In genomic region chr16:47499700-47500264, GRCh38 we compare ENCODE assay signal across 1 cellular context.
A peak's percentile ranks its signal among the peaks of the same experiment; 100 is the strongest.
TF ChIP-seq lines count a peak whose summit lies in the region.

No MANE protein-coding gene starts in this region.

TF ChIP-seq in HepG2, 621 proteins besides CTCF, POLR2A, EP300 and RAD21 (continued from another document and continues in another):
- TF ChIP-seq HMGXB3 (CRISPR knock-in tag; IDR thresholded peaks at IDR 0.05; ENCODE audit: borderline replicate concordance): peak; percentile 35; the same call in 1 of the 2 replicates
- no peak for TF ChIP-seq ZNF101 (CRISPR knock-in tag; IDR thresholded peaks at IDR 0.05; ENCODE audit: borderline replicate concordance, low read depth)
- TF ChIP-seq SP2 (CRISPR knock-in tag; IDR thresholded peaks at IDR 0.05): no peak
- TF ChIP-seq TCF12 (IDR thresholded peaks at IDR 0.05): no peak
- TF ChIP-seq TCF12 (CRISPR knock-in tag; IDR thresholded peaks at IDR 0.05): no peak
- no peak for TF ChIP-seq ZNF407 (CRISPR knock-in tag; IDR thresholded peaks at IDR 0.05; ENCODE audit: not compliant biosample characterization)
- TF ChIP-seq SKIL (CRISPR knock-in tag; IDR thresholded peaks at IDR 0.05; ENCODE audit: borderline replicate concordance): no peak
- no peak for TF ChIP-seq KLF9 (CRISPR knock-in tag; IDR thresholded peaks at IDR 0.05; ENCODE audit: low read depth)
- no peak for TF ChIP-seq SNRNP70 (IDR thresholded peaks at IDR 0.05; ENCODE audit: low read depth, low read length)
- no peak for TF ChIP-seq RAD51 (IDR thresholded peaks at IDR 0.05; ENCODE audit: borderline replicate concordance)
- TF ChIP-seq ASH2L (IDR thresholded peaks at IDR 0.05; ENCODE audit: insufficient read length, low read depth, low read length): peak; percentile 90
- no peak for TF ChIP-seq ZNF781 (CRISPR knock-in tag; IDR thresholded peaks at IDR 0.05; ENCODE audit: borderline replicate concordance, not compliant biosample characterization)
- peak; percentile 97 for TF ChIP-seq SALL1 (CRISPR knock-in tag; IDR thresholded peaks at IDR 0.05)
- 0 out of 2 replicates have a peak, but pooled peaks have one; percentile 38 for TF ChIP-seq PPARG (CRISPR knock-in tag; conservative IDR thresholded peaks at IDR 0.05)
- TF ChIP-seq ZNF766 (CRISPR knock-in tag; IDR thresholded peaks at IDR 0.05; ENCODE audit: borderline replicate concordance): no peak
- TF ChIP-seq MAFF (IDR thresholded peaks at IDR 0.05; ENCODE audit: low read depth, low read length): peak; percentile 93
- TF ChIP-seq HOMEZ (CRISPR knock-in tag; IDR thresholded peaks at IDR 0.05; ENCODE audit: low read depth): peak; percentile 93
- TF ChIP-seq AGO1 (IDR thresholded peaks at IDR 0.05; ENCODE audit: low read depth, low read length, poor library complexity, severe bottlenecking): no peak
- TF ChIP-seq FLYWCH1 (CRISPR knock-in tag; IDR thresholded peaks at IDR 0.05): no peak
- no peak for TF ChIP-seq AKAP8 (CRISPR knock-in tag; IDR thresholded peaks at IDR 0.05)
- TF ChIP-seq REL (CRISPR knock-in tag; conservative IDR thresholded peaks at IDR 0.05): no peak
- no peak for TF ChIP-seq ATF1 (CRISPR knock-in tag; IDR thresholded peaks at IDR 0.05)
- TF ChIP-seq, protein P1, sequence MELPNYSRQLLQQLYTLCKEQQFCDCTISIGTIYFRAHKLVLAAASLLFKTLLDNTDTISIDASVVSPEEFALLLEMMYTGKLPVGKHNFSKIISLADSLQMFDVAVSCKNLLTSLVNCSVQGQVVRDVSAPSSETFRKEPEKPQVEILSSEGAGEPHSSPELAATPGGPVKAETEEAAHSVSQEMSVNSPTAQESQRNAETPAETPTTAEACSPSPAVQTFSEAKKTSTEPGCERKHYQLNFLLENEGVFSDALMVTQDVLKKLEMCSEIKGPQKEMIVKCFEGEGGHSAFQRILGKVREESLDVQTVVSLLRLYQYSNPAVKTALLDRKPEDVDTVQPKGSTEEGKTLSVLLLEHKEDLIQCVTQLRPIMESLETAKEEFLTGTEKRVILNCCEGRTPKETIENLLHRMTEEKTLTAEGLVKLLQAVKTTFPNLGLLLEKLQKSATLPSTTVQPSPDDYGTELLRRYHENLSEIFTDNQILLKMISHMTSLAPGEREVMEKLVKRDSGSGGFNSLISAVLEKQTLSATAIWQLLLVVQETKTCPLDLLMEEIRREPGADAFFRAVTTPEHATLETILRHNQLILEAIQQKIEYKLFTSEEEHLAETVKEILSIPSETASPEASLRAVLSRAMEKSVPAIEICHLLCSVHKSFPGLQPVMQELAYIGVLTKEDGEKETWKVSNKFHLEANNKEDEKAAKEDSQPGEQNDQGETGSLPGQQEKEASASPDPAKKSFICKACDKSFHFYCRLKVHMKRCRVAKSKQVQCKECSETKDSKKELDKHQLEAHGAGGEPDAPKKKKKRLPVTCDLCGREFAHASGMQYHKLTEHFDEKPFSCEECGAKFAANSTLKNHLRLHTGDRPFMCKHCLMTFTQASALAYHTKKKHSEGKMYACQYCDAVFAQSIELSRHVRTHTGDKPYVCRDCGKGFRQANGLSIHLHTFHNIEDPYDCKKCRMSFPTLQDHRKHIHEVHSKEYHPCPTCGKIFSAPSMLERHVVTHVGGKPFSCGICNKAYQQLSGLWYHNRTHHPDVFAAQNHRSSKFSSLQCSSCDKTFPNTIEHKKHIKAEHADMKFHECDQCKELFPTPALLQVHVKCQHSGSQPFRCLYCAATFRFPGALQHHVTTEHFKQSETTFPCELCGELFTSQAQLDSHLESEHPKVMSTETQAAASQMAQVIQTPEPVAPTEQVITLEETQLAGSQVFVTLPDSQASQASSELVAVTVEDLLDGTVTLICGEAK (IDR thresholded peaks at IDR 0.05): no peak
- TF ChIP-seq, protein P1 (CRISPR knock-in tag; IDR thresholded peaks at IDR 0.05): no peak
- peak; percentile 67; the same call in 1 of the 2 replicates for TF ChIP-seq NCOR1 (IDR thresholded peaks at IDR 0.05; ENCODE audit: borderline replicate concordance, low read length)
- TF ChIP-seq, protein P2, sequence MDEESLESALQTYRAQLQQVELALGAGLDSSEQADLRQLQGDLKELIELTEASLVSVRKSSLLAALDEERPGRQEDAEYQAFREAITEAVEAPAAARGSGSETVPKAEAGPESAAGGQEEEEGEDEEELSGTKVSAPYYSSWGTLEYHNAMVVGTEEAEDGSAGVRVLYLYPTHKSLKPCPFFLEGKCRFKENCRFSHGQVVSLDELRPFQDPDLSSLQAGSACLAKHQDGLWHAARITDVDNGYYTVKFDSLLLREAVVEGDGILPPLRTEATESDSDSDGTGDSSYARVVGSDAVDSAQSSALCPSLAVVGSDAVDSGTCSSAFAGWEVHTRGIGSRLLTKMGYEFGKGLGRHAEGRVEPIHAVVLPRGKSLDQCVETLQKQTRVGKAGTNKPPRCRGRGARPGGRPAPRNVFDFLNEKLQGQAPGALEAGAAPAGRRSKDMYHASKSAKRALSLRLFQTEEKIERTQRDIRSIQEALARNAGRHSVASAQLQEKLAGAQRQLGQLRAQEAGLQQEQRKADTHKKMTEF (CRISPR knock-in tag; IDR thresholded peaks at IDR 0.05): peak; percentile 87
